In genomic region chr1:66981679-66982078, GRCh38 we compare ENCODE assay signal across 8 cellular contexts. TPM values are rescaled to one million over a fixed set of nuclear protein-coding genes. Genes with fewer than 3 reads are reported as not detected.
DNase-seq lines count a peak whose midpoint lies in the region; ATAC-seq and TF ChIP-seq lines count a peak whose summit lies in the region.

No MANE protein-coding gene starts in this region.

- H3K4me2 ChIP-seq in KMS-11: peak overlapping the region; percentile 48

- peak overlapping the region; percentile 49 for H3K4me3 Mint-ChIP-seq in activated T-cell treated with anti-CD3 and anti-CD28 coated beads, Interleukin-2, amount 50 U/mL, for 4 hours

- H3K79me2 ChIP-seq in KMS-11 (ENCODE audit: insufficient read depth, low read depth): peaks cover 12% of the 10 kb centered on the region; the same call in 1 of the 2 replicates

- H3K9me3 Mint-ChIP-seq in activated T-cell treated with anti-CD3 and anti-CD28 coated beads, Interleukin-2, amount 50 U/mL, for 4 hours: no peaks in the 10 kb centered on the region

- peak; percentile 61 to 67 for ATAC-seq in activated T-cell treated with anti-CD3 and anti-CD28 coated beads, Interleukin-2, amount 50 U/mL, for 4 hours
- ATAC-seq in stimulated activated naive CD8-positive, alpha-beta T cell treated with anti-CD3 and anti-CD28 coated beads, Interleukin-15, Interleukin-2, amounts not matched to agents 100 U/mL and 50 U/mL, for 24 hours: peak; percentile 67
- ATAC-seq in GM18870 (IDR thresholded peaks at IDR 0.05; ENCODE audit: unreplicated experiment) (no peak), GM18909 (IDR thresholded peaks at IDR 0.05; ENCODE audit: poor library complexity, unreplicated experiment) (no peak), HG02610 (IDR thresholded peaks at IDR 0.05; ENCODE audit: unreplicated experiment) (no peak)

- peaks cover 26% of the 10 kb centered on the region for H3K36me3 Mint-ChIP-seq in activated T-cell treated with anti-CD3 and anti-CD28 coated beads, Interleukin-2, amount 50 U/mL, for 4 hours (ENCODE audit: insufficient read depth)

- H2AFZ ChIP-seq in KMS-11 (ENCODE audit: low read depth): no peak overlapping the region

- no peaks in the 10 kb centered on the region for H3K27me3 Mint-ChIP-seq in activated T-cell treated with anti-CD3 and anti-CD28 coated beads, Interleukin-2, amount 50 U/mL, for 4 hours (ENCODE audit: low read depth)

- no peak overlapping the region for H3K4me3 ChIP-seq in KMS-11 (IDR thresholded peaks at IDR 0.05; ENCODE audit: insufficient read depth, low read depth, low read length)

- H3K27ac ChIP-seq in KMS-11: no peak overlapping the region

- peaks cover 29% of the 10 kb centered on the region for H3K4me1 Mint-ChIP-seq in activated T-cell treated with anti-CD3 and anti-CD28 coated beads, Interleukin-2, amount 50 U/mL, for 4 hours (ENCODE audit: low read depth)

- H4K20me1 ChIP-seq in KMS-11 (ENCODE audit: insufficient read depth): peaks cover 6% of the 10 kb centered on the region; the same call in 1 of the 2 replicates

- no peak overlapping the region for H3K9ac ChIP-seq in KMS-11

- peak; percentile 25 for DNase-seq in activated T-cell treated with anti-CD3 and anti-CD28 coated beads, Interleukin-2, amount 50 U/mL, for 4 hours
- DNase-seq in inferior parietal cortex (ENCODE audit: extremely low spot score) (peak; percentile 68), COLO829 (ENCODE audit: low spot score) (no peak)
- DNase-seq in stimulated activated naive CD8-positive, alpha-beta T cell treated with anti-CD3 and anti-CD28 coated beads, Interleukin-15, Interleukin-2, amounts not matched to agents 100 U/mL and 50 U/mL, for 24 hours: peak; percentile 29

- H3K36me3 ChIP-seq in KMS-11 (ENCODE audit: insufficient read depth): peaks cover 9% of the 10 kb centered on the region; the same call in 1 of the 2 replicates

- TF ChIP-seq CTCF in KMS-11 (conservative IDR thresholded peaks at IDR 0.05; ENCODE audit: low read depth, low read length): no peak

- no peaks in the 10 kb centered on the region for H3K27me3 ChIP-seq in KMS-11 (ENCODE audit: insufficient read depth, low read depth)

- H3K4me1 ChIP-seq in KMS-11 (ENCODE audit: low read depth, poor library complexity, severe bottlenecking): peaks cover 76% of the 10 kb centered on the region

RNA-seq across cellular contexts. Expression of gene MIER1, which starts 56.9 kb away (rescaled TPM):
- total RNA-seq in activated T-cell treated with anti-CD3 and anti-CD28 coated beads, Interleukin-2, amount 50 U/mL, for 4 hours: 10 to 100 TPM; 60.5 to 70.1 (median 64.2) TPM

RNA-seq across cellular contexts. Expression of gene DNAI4, which starts 57.0 kb away (rescaled TPM):
- 1 to 10 TPM; 1.2 to 2.6 (median 1.3) TPM for total RNA-seq in activated T-cell treated with anti-CD3 and anti-CD28 coated beads, Interleukin-2, amount 50 U/mL, for 4 hours

Comparison
In these comparisons a context has a peak if more than half of its experiments do, and no peak if none do; other contexts are left out.
1. ATAC-seq: peak in activated T-cell treated with anti-CD3 and anti-CD28 coated beads, Interleukin-2, amount 50 U/mL, for 4 hours (2 of 2) and stimulated activated naive CD8-positive, alpha-beta T cell treated with anti-CD3 and anti-CD28 coated beads, Interleukin-15, Interleukin-2, amounts not matched to agents 100 U/mL and 50 U/mL, for 24 hours (single experiment); none in GM18870 (single experiment), GM18909 (single experiment) and HG02610 (single experiment).